ENCODE assay signal across 1 cellular context in genomic region chr16:4113358-4114256, GRCh38.
A peak's percentile ranks its signal among the peaks of the same experiment; 100 is the strongest.
TF ChIP-seq lines count a peak whose summit lies in the region.

No MANE protein-coding gene starts in this region.

TF ChIP-seq in HepG2, 621 proteins besides CTCF, POLR2A, EP300 and RAD21 (continued from another document and continues in another):
- TF ChIP-seq ZC3H4 (CRISPR knock-in tag; IDR thresholded peaks at IDR 0.05; ENCODE audit: borderline replicate concordance) (no peak), ZMYM3 (CRISPR knock-in tag; IDR thresholded peaks at IDR 0.05) (peak; percentile 43; the same call in 1 of the 2 replicates), E2F1 (CRISPR knock-in tag; IDR thresholded peaks at IDR 0.05) (no peak), ZNF772 (CRISPR knock-in tag; IDR thresholded peaks at IDR 0.05) (no peak), DZIP1 (CRISPR knock-in tag; IDR thresholded peaks at IDR 0.05) (no peak), ZNF768 (CRISPR knock-in tag; IDR thresholded peaks at IDR 0.05) (no peak), ARHGAP35 (CRISPR knock-in tag; IDR thresholded peaks at IDR 0.05; ENCODE audit: borderline replicate concordance) (no peak), FIP1L1 (IDR thresholded peaks at IDR 0.05; ENCODE audit: borderline replicate concordance, insufficient read depth, low read depth, low read length) (no peak), ZBTB1 (CRISPR knock-in tag; IDR thresholded peaks at IDR 0.05; ENCODE audit: borderline replicate concordance) (no peak), KLF11 (CRISPR knock-in tag; IDR thresholded peaks at IDR 0.05) (no peak), FOXA3 (CRISPR knock-in tag; IDR thresholded peaks at IDR 0.05) (no peak), ZFP91 (CRISPR knock-in tag; IDR thresholded peaks at IDR 0.05; ENCODE audit: borderline replicate concordance) (peak; percentile 60; the same call in 1 of the 2 replicates), CCDC6 (CRISPR knock-in tag; IDR thresholded peaks at IDR 0.05) (no peak), DNMT1 (CRISPR knock-in tag; IDR thresholded peaks at IDR 0.05) (no peak), NAIF1 (CRISPR knock-in tag; IDR thresholded peaks at IDR 0.05; ENCODE audit: borderline replicate concordance) (peak; percentile 46; the same call in 1 of the 2 replicates), ZNF253 (CRISPR knock-in tag; IDR thresholded peaks at IDR 0.05; ENCODE audit: borderline replicate concordance) (no peak), MYNN (CRISPR knock-in tag; IDR thresholded peaks at IDR 0.05; ENCODE audit: low read depth) (no peak), ATF7 (IDR thresholded peaks at IDR 0.05) (no peak), ATF7 (CRISPR knock-in tag; IDR thresholded peaks at IDR 0.05) (no peak), ZNF839 (CRISPR knock-in tag; IDR thresholded peaks at IDR 0.05; ENCODE audit: borderline replicate concordance) (no peak), HNRNPL (IDR thresholded peaks at IDR 0.05; ENCODE audit: low read depth, low read length) (0 out of 2 replicates have a peak, but pooled peaks have one; percentile 31), MEIS2 (CRISPR knock-in tag; IDR thresholded peaks at IDR 0.05) (no peak), SIX4 (CRISPR knock-in tag; IDR thresholded peaks at IDR 0.05) (peak; percentile 52), ZNF616 (CRISPR knock-in tag; IDR thresholded peaks at IDR 0.05; ENCODE audit: low read depth) (no peak), ELF3 (CRISPR knock-in tag; IDR thresholded peaks at IDR 0.05) (no peak), ZNF737 (CRISPR knock-in tag; IDR thresholded peaks at IDR 0.05; ENCODE audit: borderline replicate concordance) (no peak), REPIN1 (CRISPR knock-in tag; IDR thresholded peaks at IDR 0.05; ENCODE audit: borderline replicate concordance, low read depth) (no peak), NFYC (CRISPR knock-in tag; IDR thresholded peaks at IDR 0.05) (0 out of 2 replicates have a peak, but pooled peaks have one; percentile 9), ZNF547 (CRISPR knock-in tag; IDR thresholded peaks at IDR 0.05) (no peak), MLXIP (CRISPR knock-in tag; IDR thresholded peaks at IDR 0.05; ENCODE audit: borderline replicate concordance) (no peak), BRCA1 (CRISPR knock-in tag; IDR thresholded peaks at IDR 0.05) (no peak), ZNF761 (CRISPR knock-in tag; conservative IDR thresholded peaks at IDR 0.05) (no peak), ZNF251 (CRISPR knock-in tag; IDR thresholded peaks at IDR 0.05) (no peak), TRIM24 (CRISPR knock-in tag; IDR thresholded peaks at IDR 0.05) (no peak), ZNF629 (CRISPR knock-in tag; conservative IDR thresholded peaks at IDR 0.05) (no peak), ZNF556 (CRISPR knock-in tag; IDR thresholded peaks at IDR 0.05; ENCODE audit: borderline replicate concordance) (peak; percentile 43; the same call in 1 of the 2 replicates), FOSL2 (CRISPR knock-in tag; IDR thresholded peaks at IDR 0.05) (0 out of 2 replicates have a peak, but pooled peaks have one; percentile 28), SAP130 (CRISPR knock-in tag; IDR thresholded peaks at IDR 0.05; ENCODE audit: low read depth) (peak; percentile 87), ONECUT2 (CRISPR knock-in tag; IDR thresholded peaks at IDR 0.05) (peak; percentile 69), ZNF674 (CRISPR knock-in tag; IDR thresholded peaks at IDR 0.05; ENCODE audit: low read depth) (no peak), ATAD3A (CRISPR knock-in tag; IDR thresholded peaks at IDR 0.05) (no peak), FOXC1 (CRISPR knock-in tag; IDR thresholded peaks at IDR 0.05; ENCODE audit: borderline replicate concordance) (no peak; the same call in 1 of the 2 replicates), ARNT2 (CRISPR knock-in tag; IDR thresholded peaks at IDR 0.05; ENCODE audit: low read depth) (no peak), HDAC6 (IDR thresholded peaks at IDR 0.05; ENCODE audit: low read depth, low read length) (no peak), REL (CRISPR knock-in tag; conservative IDR thresholded peaks at IDR 0.05) (no peak), NPAS2 (CRISPR knock-in tag; IDR thresholded peaks at IDR 0.05; ENCODE audit: borderline replicate concordance) (no peak)
- TF ChIP-seq, protein P1, sequence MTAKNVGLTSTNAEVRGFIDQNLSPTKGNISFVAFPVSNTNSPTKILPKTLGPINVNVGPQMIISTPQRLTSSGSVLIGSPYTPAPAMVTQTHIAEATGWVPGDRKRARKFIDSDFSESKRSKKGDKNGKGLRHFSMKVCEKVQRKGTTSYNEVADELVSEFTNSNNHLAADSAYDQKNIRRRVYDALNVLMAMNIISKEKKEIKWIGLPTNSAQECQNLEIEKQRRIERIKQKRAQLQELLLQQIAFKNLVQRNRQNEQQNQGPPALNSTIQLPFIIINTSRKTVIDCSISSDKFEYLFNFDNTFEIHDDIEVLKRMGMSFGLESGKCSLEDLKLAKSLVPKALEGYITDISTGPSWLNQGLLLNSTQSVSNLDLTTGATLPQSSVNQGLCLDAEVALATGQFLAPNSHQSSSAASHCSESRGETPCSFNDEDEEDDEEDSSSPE (CRISPR knock-in tag; IDR thresholded peaks at IDR 0.05) = no peak
- TF ChIP-seq, protein P2, sequence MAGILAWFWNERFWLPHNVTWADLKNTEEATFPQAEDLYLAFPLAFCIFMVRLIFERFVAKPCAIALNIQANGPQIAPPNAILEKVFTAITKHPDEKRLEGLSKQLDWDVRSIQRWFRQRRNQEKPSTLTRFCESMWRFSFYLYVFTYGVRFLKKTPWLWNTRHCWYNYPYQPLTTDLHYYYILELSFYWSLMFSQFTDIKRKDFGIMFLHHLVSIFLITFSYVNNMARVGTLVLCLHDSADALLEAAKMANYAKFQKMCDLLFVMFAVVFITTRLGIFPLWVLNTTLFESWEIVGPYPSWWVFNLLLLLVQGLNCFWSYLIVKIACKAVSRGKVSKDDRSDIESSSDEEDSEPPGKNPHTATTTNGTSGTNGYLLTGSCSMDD (CRISPR knock-in tag; IDR thresholded peaks at IDR 0.05) = no peak
- TF ChIP-seq, protein P3, sequence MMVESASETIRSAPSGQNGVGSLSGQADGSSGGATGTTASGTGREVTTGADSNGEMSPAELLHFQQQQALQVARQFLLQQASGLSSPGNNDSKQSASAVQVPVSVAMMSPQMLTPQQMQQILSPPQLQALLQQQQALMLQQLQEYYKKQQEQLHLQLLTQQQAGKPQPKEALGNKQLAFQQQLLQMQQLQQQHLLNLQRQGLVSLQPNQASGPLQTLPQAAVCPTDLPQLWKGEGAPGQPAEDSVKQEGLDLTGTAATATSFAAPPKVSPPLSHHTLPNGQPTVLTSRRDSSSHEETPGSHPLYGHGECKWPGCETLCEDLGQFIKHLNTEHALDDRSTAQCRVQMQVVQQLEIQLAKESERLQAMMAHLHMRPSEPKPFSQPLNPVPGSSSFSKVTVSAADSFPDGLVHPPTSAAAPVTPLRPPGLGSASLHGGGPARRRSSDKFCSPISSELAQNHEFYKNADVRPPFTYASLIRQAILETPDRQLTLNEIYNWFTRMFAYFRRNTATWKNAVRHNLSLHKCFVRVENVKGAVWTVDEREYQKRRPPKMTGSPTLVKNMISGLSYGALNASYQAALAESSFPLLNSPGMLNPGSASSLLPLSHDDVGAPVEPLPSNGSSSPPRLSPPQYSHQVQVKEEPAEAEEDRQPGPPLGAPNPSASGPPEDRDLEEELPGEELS (CRISPR knock-in tag; IDR thresholded peaks at IDR 0.05) = peak; percentile 76
- TF ChIP-seq, protein P4, sequence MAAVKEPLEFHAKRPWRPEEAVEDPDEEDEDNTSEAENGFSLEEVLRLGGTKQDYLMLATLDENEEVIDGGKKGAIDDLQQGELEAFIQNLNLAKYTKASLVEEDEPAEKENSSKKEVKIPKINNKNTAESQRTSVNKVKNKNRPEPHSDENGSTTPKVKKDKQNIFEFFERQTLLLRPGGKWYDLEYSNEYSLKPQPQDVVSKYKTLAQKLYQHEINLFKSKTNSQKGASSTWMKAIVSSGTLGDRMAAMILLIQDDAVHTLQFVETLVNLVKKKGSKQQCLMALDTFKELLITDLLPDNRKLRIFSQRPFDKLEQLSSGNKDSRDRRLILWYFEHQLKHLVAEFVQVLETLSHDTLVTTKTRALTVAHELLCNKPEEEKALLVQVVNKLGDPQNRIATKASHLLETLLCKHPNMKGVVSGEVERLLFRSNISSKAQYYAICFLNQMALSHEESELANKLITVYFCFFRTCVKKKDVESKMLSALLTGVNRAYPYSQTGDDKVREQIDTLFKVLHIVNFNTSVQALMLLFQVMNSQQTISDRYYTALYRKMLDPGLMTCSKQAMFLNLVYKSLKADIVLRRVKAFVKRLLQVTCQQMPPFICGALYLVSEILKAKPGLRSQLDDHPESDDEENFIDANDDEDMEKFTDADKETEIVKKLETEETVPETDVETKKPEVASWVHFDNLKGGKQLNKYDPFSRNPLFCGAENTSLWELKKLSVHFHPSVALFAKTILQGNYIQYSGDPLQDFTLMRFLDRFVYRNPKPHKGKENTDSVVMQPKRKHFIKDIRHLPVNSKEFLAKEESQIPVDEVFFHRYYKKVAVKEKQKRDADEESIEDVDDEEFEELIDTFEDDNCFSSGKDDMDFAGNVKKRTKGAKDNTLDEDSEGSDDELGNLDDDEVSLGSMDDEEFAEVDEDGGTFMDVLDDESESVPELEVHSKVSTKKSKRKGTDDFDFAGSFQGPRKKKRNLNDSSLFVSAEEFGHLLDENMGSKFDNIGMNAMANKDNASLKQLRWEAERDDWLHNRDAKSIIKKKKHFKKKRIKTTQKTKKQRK (IDR thresholded peaks at IDR 0.05; ENCODE audit: low read length) = no peak
- TF ChIP-seq, protein P5, sequence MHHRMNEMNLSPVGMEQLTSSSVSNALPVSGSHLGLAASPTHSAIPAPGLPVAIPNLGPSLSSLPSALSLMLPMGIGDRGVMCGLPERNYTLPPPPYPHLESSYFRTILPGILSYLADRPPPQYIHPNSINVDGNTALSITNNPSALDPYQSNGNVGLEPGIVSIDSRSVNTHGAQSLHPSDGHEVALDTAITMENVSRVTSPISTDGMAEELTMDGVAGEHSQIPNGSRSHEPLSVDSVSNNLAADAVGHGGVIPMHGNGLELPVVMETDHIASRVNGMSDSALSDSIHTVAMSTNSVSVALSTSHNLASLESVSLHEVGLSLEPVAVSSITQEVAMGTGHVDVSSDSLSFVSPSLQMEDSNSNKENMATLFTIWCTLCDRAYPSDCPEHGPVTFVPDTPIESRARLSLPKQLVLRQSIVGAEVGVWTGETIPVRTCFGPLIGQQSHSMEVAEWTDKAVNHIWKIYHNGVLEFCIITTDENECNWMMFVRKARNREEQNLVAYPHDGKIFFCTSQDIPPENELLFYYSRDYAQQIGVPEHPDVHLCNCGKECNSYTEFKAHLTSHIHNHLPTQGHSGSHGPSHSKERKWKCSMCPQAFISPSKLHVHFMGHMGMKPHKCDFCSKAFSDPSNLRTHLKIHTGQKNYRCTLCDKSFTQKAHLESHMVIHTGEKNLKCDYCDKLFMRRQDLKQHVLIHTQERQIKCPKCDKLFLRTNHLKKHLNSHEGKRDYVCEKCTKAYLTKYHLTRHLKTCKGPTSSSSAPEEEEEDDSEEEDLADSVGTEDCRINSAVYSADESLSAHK (CRISPR knock-in tag; IDR thresholded peaks at IDR 0.05; ENCODE audit: borderline replicate concordance) = no peak
